In genomic region chr1:182835811-182836210, GRCh38 we compare ENCODE assay signal across 31 cellular contexts. TPM values are rescaled to one million over a fixed set of nuclear protein-coding genes. Genes with fewer than 3 reads are reported as not detected.
"Had no signal": no experiment of that assay in that cellular context is flagged by ENCODE, and none has a peak within 500 bp of the region (broad histone marks: within the 10 kb centered on the region; RNA-seq: fewer than 3 reads in every experiment).

No MANE protein-coding gene starts in this region.

- H3K4me1 ChIP-seq: ascending aorta had no signal

- H3K9me3 Mint-ChIP-seq: activated CD4-positive, alpha-beta T cell treated with anti-CD3 and anti-CD28 coated beads, Interleukin-2, amount 10 ng/mL, durations not matched to agents 7 days and 5 days; activated naive CD4-positive, alpha-beta T cell treated with anti-CD3 and anti-CD28 coated beads, Interleukin-2, amount 50 U/mL, for 24 hours; activated naive CD8-positive, alpha-beta T cell treated with anti-CD3 and anti-CD28 coated beads, Interleukin-2, amount 10 ng/mL, durations not matched to agents 7 days and 5 days; activated T-cell treated with anti-CD3 and anti-CD28 coated beads, Interleukin-2, amount 50 U/mL, for 24 hours; activated T-helper 2 cell treated with anti-CD3 and anti-CD28 coated beads, Interferon-gamma antibody, Interleukin-2, Interleukin-4, amounts not matched to agents 10 μg/mL and 5 μg/mL and 100 μg/mL, durations not matched to agents 14 hours and 24 hours and 36 hours had no signal

- H3K27ac Mint-ChIP-seq: activated CD4-positive, alpha-beta T cell treated with anti-CD3 and anti-CD28 coated beads for 36 hours; activated CD4-positive, alpha-beta T cell treated with anti-CD3 and anti-CD28 coated beads, Interleukin-2, amount 10 ng/mL, durations not matched to agents 7 days and 5 days; activated CD8-positive, alpha-beta T cell treated with anti-CD3 and anti-CD28 coated beads, Interleukin-2, amount 10 ng/mL, durations not matched to agents 7 days and 5 days; activated naive CD4-positive, alpha-beta T cell treated with anti-CD3 and anti-CD28 coated beads, Interleukin-2, amount 50 U/mL, for 24 hours; activated naive CD8-positive, alpha-beta T cell treated with anti-CD3 and anti-CD28 coated beads, Interleukin-2, amount 10 ng/mL, durations not matched to agents 7 days and 5 days; activated T-cell treated with anti-CD3 and anti-CD28 coated beads, Interleukin-2, amount 50 U/mL, for 24 hours; activated T-helper 2 cell treated with anti-CD3 and anti-CD28 coated beads, Interferon-gamma antibody, Interleukin-2, Interleukin-4, amounts not matched to agents 10 μg/mL and 5 μg/mL and 100 μg/mL, durations not matched to agents 14 hours and 24 hours and 36 hours had no signal

- H3K4me2 ChIP-seq: KMS-11 had no signal

- H3K36me3 ChIP-seq: ascending aorta, Peyer's patch had no signal

- H3K27me3 Mint-ChIP-seq: activated CD4-positive, alpha-beta T cell treated with anti-CD3 and anti-CD28 coated beads for 36 hours; activated naive CD4-positive, alpha-beta T cell treated with anti-CD3 and anti-CD28 coated beads, Interleukin-2, amount 50 U/mL, for 24 hours; activated T-cell treated with anti-CD3 and anti-CD28 coated beads, Interleukin-2, amount 50 U/mL, for 24 hours had no signal

- DNase-seq: activated CD4-positive, alpha-beta T cell treated with anti-CD3 and anti-CD28 coated beads for 36 hours; activated CD4-positive, alpha-beta T cell treated with anti-CD3 and anti-CD28 coated beads, Interleukin-2, amount 10 ng/mL, durations not matched to agents 7 days and 5 days; activated CD4-positive, alpha-beta T cell treated with anti-CD3 and anti-CD28 coated beads, Interleukin-2, amount 50 U/mL, for 48 hours; activated CD8-positive, alpha-beta T cell treated with anti-CD3 and anti-CD28 coated beads, Interleukin-2, amount 10 ng/mL, durations not matched to agents 7 days and 5 days; activated gamma-delta T cell; activated naive CD4-positive, alpha-beta T cell treated with Interleukin-2 at 50 U/mL for 16 hours; activated naive CD8-positive, alpha-beta T cell treated with anti-CD3 and anti-CD28 coated beads, Interleukin-2, amount 10 ng/mL, durations not matched to agents 7 days and 5 days; activated T-cell treated with anti-CD3 and anti-CD28 coated beads, Interleukin-2, amount 50 U/mL, for 24 hours; amygdala; NCI-H1092 treated with DMSO at 0.1 percent for 48 hours; NCI-H1417; NCI-H146; NCI-H187; NCI-H2029 treated with DMSO at 0.1 percent for 48 hours; NCI-H2107; NCI-H2171; NCI-H510A; NCI-H526; NCI-H748 treated with DMSO at 0.1 percent for 48 hours; NK-92 treated with Interleukin-12 subunit alpha and Interleukin-12 subunit beta, amount 100 ng/mL, for 24 hours; PC-3; Peyer's patch; RPMI8226; SIG-M5; SW 1271; T1000 had no signal

- ATAC-seq: activated CD4-positive, alpha-beta T cell treated with anti-CD3 and anti-CD28 coated beads for 36 hours; activated CD4-positive, CD25-positive, alpha-beta regulatory T cell treated with anti-CD3 and anti-CD28 coated beads, Interleukin-2, amount 50 U/mL, for 24 hours; activated CD8-positive, alpha-beta T cell treated with anti-CD3 and anti-CD28 coated beads, Interleukin-2, amount 10 ng/mL, durations not matched to agents 7 days and 5 days; PC-3 had no signal

- H3K4me3 ChIP-seq: ascending aorta, Peyer's patch had no signal

- H3K9ac ChIP-seq: KMS-11 had no signal

- H3K9me3 ChIP-seq: ascending aorta, Peyer's patch had no signal

- H3K27me3 ChIP-seq: ascending aorta, Peyer's patch had no signal

- H3K4me3 Mint-ChIP-seq: activated CD4-positive, alpha-beta T cell treated with anti-CD3 and anti-CD28 coated beads for 36 hours; activated CD4-positive, alpha-beta T cell treated with anti-CD3 and anti-CD28 coated beads, Interleukin-2, amount 10 ng/mL, durations not matched to agents 7 days and 5 days; activated CD8-positive, alpha-beta T cell treated with anti-CD3 and anti-CD28 coated beads, Interleukin-2, amount 10 ng/mL, durations not matched to agents 7 days and 5 days; activated naive CD4-positive, alpha-beta T cell treated with anti-CD3 and anti-CD28 coated beads, Interleukin-2, amount 50 U/mL, for 24 hours; activated naive CD8-positive, alpha-beta T cell treated with anti-CD3 and anti-CD28 coated beads, Interleukin-2, amount 10 ng/mL, durations not matched to agents 7 days and 5 days; activated T-cell treated with anti-CD3 and anti-CD28 coated beads, Interleukin-2, amount 50 U/mL, for 24 hours had no signal

- H3K27ac ChIP-seq: ascending aorta, KMS-11, Peyer's patch had no signal

RNA-seq across cellular contexts. Expression of gene NPL, which starts 46.2 kb away (rescaled TPM):
- total RNA-seq: PC-3 had no signal
